21 cellular contexts compared by ENCODE assay signal in genomic region chr6:34396518-34396917, GRCh38.
"Had no signal": no experiment of that assay in that cellular context is flagged by ENCODE, and none has a peak within 500 bp of the region (broad histone marks: within the 10 kb centered on the region; RNA-seq: fewer than 3 reads in every experiment).

No MANE protein-coding gene starts in this region.

- H3K27me3 Mint-ChIP-seq: IgD-negative memory B cell, T-cell had no signal

- H3K27ac ChIP-seq: RWPE1 had no signal

- H3K9ac ChIP-seq: SK-N-SH had no signal

- H3K27me3 ChIP-seq: MG63 had no signal

- H3K9me3 ChIP-seq: MG63, SK-N-SH had no signal

- H3K9me3 Mint-ChIP-seq: IgD-negative memory B cell, T-cell had no signal

- H3K36me3 ChIP-seq: MG63 had no signal

- H3K4me3 ChIP-seq: MG63 had no signal

- DNase-seq: KBM-7, MG63, NCI-H1092, NCI-H1105 treated with DMSO at 0.1 percent for 48 hours, NCI-H1417 treated with DMSO at 0.1 percent for 48 hours, NCI-H146, NCI-H1694 treated with DMSO at 0.1 percent for 48 hours, NCI-H1930, NCI-H2081, NCI-H2107, NCI-H2227 treated with DMSO at 0.1 percent for 48 hours, NCI-H524, NCI-H526 treated with DMSO at 0.1 percent for 48 hours, NCI-H774, PC-3, SHP77, SK-N-SH, SW 1271, T-cell had no signal

- H3K27ac Mint-ChIP-seq: IgD-negative memory B cell, T-cell had no signal

- H3K36me3 Mint-ChIP-seq: IgD-negative memory B cell, T-cell had no signal

- H3K4me2 ChIP-seq: SK-N-SH had no signal

- H3K4me3 Mint-ChIP-seq: IgD-negative memory B cell, T-cell had no signal
